In genomic region chr7:48575516-48575915, GRCh38 we compare ENCODE assay signal across 24 cellular contexts.
"Had no signal": no experiment of that assay in that cellular context is flagged by ENCODE, and none has a peak within 500 bp of the region (broad histone marks: within the 10 kb centered on the region; RNA-seq: fewer than 3 reads in every experiment).

No MANE protein-coding gene starts in this region.

- H3K27me3 Mint-ChIP-seq: dendritic cell treated with granulocyte-macrophage colony-stimulating factor and Interleukin-4, amounts not matched to agents 40 ng/mL and 50 ng/mL, for 4 days; effector memory CD8-positive, alpha-beta T cell; naive B cell had no signal

- DNase-seq: effector CD8-positive, alpha-beta T cell; effector memory CD8-positive, alpha-beta T cell; endodermal cell; erythroblast; esophagus squamous epithelium; foreskin fibroblast; foreskin melanocyte; gastrocnemius medialis; glutamatergic neuron; head of caudate nucleus; heart right ventricle; hippocampal formation; left cardiac atrium; left lung; left ventricle myocardium superior; lower lobe of right lung; mesenchymal stem cell; mucosa of descending colon; naive B cell; naive thymus-derived CD8-positive, alpha-beta T cell had no signal

- H3K27me3 ChIP-seq: esophagus squamous epithelium, gastrocnemius medialis, heart right ventricle, left lung had no signal

- H3K9me3 ChIP-seq: gastrocnemius medialis, lower lobe of right lung had no signal

- H3K27ac Mint-ChIP-seq: dendritic cell treated with granulocyte-macrophage colony-stimulating factor and Interleukin-4, amounts not matched to agents 40 ng/mL and 50 ng/mL, for 4 days; effector memory CD8-positive, alpha-beta T cell; endodermal cell; mesothelial cell of epicardium; naive B cell; naive thymus-derived CD8-positive, alpha-beta T cell had no signal

- ATAC-seq: effector memory CD8-positive, alpha-beta T cell; esophagus mucosa; gastrocnemius medialis; heart right ventricle; left cardiac atrium; left lung; left ventricle myocardium superior; lower lobe of right lung; mucosa of descending colon; naive thymus-derived CD8-positive, alpha-beta T cell had no signal

- H3K4me1 Mint-ChIP-seq: endodermal cell; mesothelial cell of epicardium; naive B cell; naive thymus-derived CD8-positive, alpha-beta T cell had no signal

- H3K4me1 ChIP-seq: esophagus squamous epithelium, gastrocnemius medialis, heart right ventricle, left lung, lower lobe of right lung had no signal

- H3K4me3 ChIP-seq: esophagus squamous epithelium, gastrocnemius medialis, heart right ventricle, left lung, lower lobe of right lung, mucosa of descending colon had no signal

- H3K27ac ChIP-seq: epithelial cell of prostate, esophagus squamous epithelium, gastrocnemius medialis, heart right ventricle, left lung, lower lobe of right lung had no signal

- H3K36me3 Mint-ChIP-seq: mesothelial cell of epicardium; naive B cell; naive thymus-derived CD8-positive, alpha-beta T cell had no signal

- H3K36me3 ChIP-seq: esophagus squamous epithelium, gastrocnemius medialis, heart right ventricle, left lung, lower lobe of right lung had no signal

- H3K9me3 Mint-ChIP-seq: dendritic cell treated with granulocyte-macrophage colony-stimulating factor and Interleukin-4, amounts not matched to agents 40 ng/mL and 50 ng/mL, for 4 days; effector memory CD8-positive, alpha-beta T cell had no signal

- H3K4me3 Mint-ChIP-seq: dendritic cell treated with granulocyte-macrophage colony-stimulating factor and Interleukin-4, amounts not matched to agents 40 ng/mL and 50 ng/mL, for 4 days; effector memory CD8-positive, alpha-beta T cell; endodermal cell; mesothelial cell of epicardium; naive B cell; naive thymus-derived CD8-positive, alpha-beta T cell had no signal
